ENCODE assay signal across 21 cellular contexts in the genomic region with DNA sequence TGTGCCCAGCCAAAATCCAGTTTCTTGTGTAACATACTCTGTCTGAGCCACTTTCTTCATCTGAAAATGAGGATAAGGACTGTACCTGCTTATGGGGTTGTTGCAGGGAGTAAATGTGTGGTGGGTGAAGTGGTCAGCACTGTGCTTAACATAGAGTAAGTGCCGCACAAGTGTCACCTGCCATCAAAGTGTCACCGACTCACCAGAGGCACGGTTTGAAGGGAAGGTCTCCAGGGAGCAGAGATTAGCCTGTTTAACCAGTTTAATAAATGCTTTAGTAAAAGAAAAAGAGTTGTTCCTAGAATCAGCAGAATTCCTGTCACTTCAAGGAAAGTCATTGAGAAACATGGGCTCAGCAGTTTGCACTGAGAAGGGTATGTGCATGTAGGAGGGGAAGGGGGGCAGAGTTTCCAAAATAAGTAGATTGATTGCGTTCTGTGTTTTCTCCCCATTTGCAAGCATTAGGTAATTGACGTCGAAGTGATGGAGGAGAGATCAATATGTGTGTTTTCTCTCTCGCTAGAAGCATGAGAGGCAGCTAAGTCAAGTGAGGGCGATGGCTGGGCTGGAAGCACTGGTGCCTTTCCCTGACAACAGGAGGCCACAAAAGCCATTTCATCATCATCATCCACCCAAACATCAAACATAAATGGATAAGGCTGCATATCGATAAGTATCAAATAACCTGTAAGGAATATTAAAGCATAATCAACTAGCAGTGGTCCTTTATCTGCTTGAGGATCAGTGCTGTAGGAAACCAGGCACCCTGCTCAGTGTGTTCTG. TPM values are rescaled to one million over a fixed set of nuclear protein-coding genes. Genes with fewer than 3 reads are reported as not detected.
A peak's percentile ranks its signal among the peaks of the same experiment; 100 is the strongest.
DNase-seq lines count a peak whose midpoint lies in the region; ATAC-seq and TF ChIP-seq lines count a peak whose summit lies in the region.
"Had no signal": no experiment of that assay in that cellular context is flagged by ENCODE, and none has a peak within 500 bp of the region (broad histone marks: within the 10 kb centered on the region; RNA-seq: fewer than 3 reads in every experiment).

No MANE protein-coding gene starts in this region.

- no peak overlapping the region for H2AFZ ChIP-seq in trophoblast cell (ENCODE audit: insufficient read depth, low read length, poor library complexity)
- H2AFZ ChIP-seq: GM23338 had no signal

- no peaks in the 10 kb centered on the region for H3K27me3 Mint-ChIP-seq in Calu3 (ENCODE audit: unreplicated experiment)
- H3K27me3 Mint-ChIP-seq in CD8-positive, alpha-beta T cell (ENCODE audit: low read depth) = peaks cover 7% of the 10 kb centered on the region

- CTCF ChIA-PET in Calu3 (lab: Charles Lee) = no interaction called here
- CTCF ChIA-PET in RWPE1 (lab: Yijun Ruan, JAX) = no interaction called here
- CTCF ChIA-PET in CD8-positive, alpha-beta T cell (lab: Charles Lee) = no interaction called here

- TF ChIP-seq RAD21 in liver (IDR thresholded peaks at IDR 0.05) = no peak

- peaks cover 3% of the 10 kb centered on the region for H3K79me2 ChIP-seq in trophoblast cell (ENCODE audit: control insufficient read depth, insufficient read depth, low read length, poor library complexity)

- H3K4ac ChIP-seq in trophoblast cell (ENCODE audit: low read depth, low read length) = no peak overlapping the region

- no peak overlapping the region for H4K8ac ChIP-seq in trophoblast cell (ENCODE audit: low read depth, low read length)

- BruUV-seq in Calu3 (replicated peaks; lab: Mats Ljungman, UMichigan) = no TSS peak

- H3K9me3 Mint-ChIP-seq in Calu3 (ENCODE audit: low read depth, unreplicated experiment) = no peaks in the 10 kb centered on the region
- no peaks in the 10 kb centered on the region for H3K9me3 Mint-ChIP-seq in CD8-positive, alpha-beta T cell
- H3K9me3 Mint-ChIP-seq: GM23338 had no signal

- no peak overlapping the region for H2BK5ac ChIP-seq in trophoblast cell (ENCODE audit: low read depth, low read length, poor library complexity)

- ATAC-seq in esophagus mucosa = no peak
- no peak for ATAC-seq in CD8-positive, alpha-beta T cell
- no peak for ATAC-seq in GM18520 (IDR thresholded peaks at IDR 0.05; ENCODE audit: unreplicated experiment)
- ATAC-seq: GM12878, GM23338, K562, Panc1 had no signal

- H3K4me1 ChIP-seq in liver (ENCODE audit: control insufficient read depth in 4 of 4, insufficient read depth in 4 of 4, low read length in 3 of 4) = peaks cover 14 to 88% (median 72%) of the 10 kb centered on the region in 4 donors
- peaks cover 20 to 37% of the 10 kb centered on the region in 2 experiments for H3K4me1 ChIP-seq in trophoblast cell (ENCODE audit: control insufficient read depth in 1 of 2, insufficient read depth in 2 of 2, low read length in 2 of 2)
- H3K4me1 ChIP-seq in CD8-positive, alpha-beta T cell (ENCODE audit: insufficient read depth, low read length) = no peaks in the 10 kb centered on the region

- peak overlapping the region; percentile 25 for H3K27ac Mint-ChIP-seq in Calu3 (ENCODE audit: unreplicated experiment)
- H3K27ac Mint-ChIP-seq in CD8-positive, alpha-beta T cell = no peak overlapping the region
- H3K27ac Mint-ChIP-seq: CD4-positive, alpha-beta memory T cell; GM23338 had no signal

- TF ChIP-seq CTCF in Calu3 (IDR thresholded peaks at IDR 0.05; ENCODE audit: unreplicated experiment) (no peak), RWPE1 (conservative IDR thresholded peaks at IDR 0.05; ENCODE audit: low read depth) (no peak), liver (IDR thresholded peaks at IDR 0.05; ENCODE audit: low read depth, low read length, missing input control) (no peak)
- TF ChIP-seq CTCF in CD8-positive, alpha-beta T cell (IDR thresholded peaks at IDR 0.05) = no peak

- 49% methylated on average over 9 of the region's 9 CpGs for WGBS in liver
- no CpG with 5 or more reads among the region's 9 CpGs for WGBS in trophoblast cell (ENCODE audit: extremely low coverage, insufficient coverage, insufficient read length)

- no peak overlapping the region for H3K4me3 ChIP-seq in liver (ENCODE audit: low read depth in 1 of 3, low read length in 3 of 3)
- H3K4me3 ChIP-seq in trophoblast cell (ENCODE audit: low read depth, low read length) = no peak overlapping the region
- H3K4me3 ChIP-seq in H7 (ENCODE audit: insufficient read depth, low read depth, low read length) = no peak overlapping the region
- H3K4me3 ChIP-seq in CD8-positive, alpha-beta T cell (ENCODE audit: low read depth, low read length) = no peak overlapping the region
- H3K4me3 ChIP-seq: GM12878, GM23338, K562 had no signal

- POLR2A ChIA-PET in RWPE1 (lab: Yijun Ruan, JAX; ENCODE audit: low non-redundant PET) = no interaction called here
- POLR2A ChIA-PET in CD8-positive, alpha-beta T cell (lab: Charles Lee) = no interaction called here

- peaks cover 37% of the 10 kb centered on the region for H3K4me1 Mint-ChIP-seq in Calu3 (ENCODE audit: low read depth, unreplicated experiment)
- H3K4me1 Mint-ChIP-seq in CD8-positive, alpha-beta T cell (ENCODE audit: low read depth) = no peaks in the 10 kb centered on the region
- H3K4me1 Mint-ChIP-seq: CD4-positive, alpha-beta memory T cell; GM23338 had no signal

- no peak overlapping the region for H3K4me2 ChIP-seq in trophoblast cell (ENCODE audit: low read length)
- H3K4me2 ChIP-seq: GM23338 had no signal

- H3K27me3 ChIP-seq in liver (ENCODE audit: control insufficient read depth in 4 of 4, insufficient read depth in 4 of 4, low read length in 3 of 4) (no peaks in the 10 kb centered on the region), trophoblast cell (ENCODE audit: insufficient read depth, low read length) (no peaks in the 10 kb centered on the region), H7 (ENCODE audit: control insufficient read depth, insufficient read depth, low read length) (no peaks in the 10 kb centered on the region)
- H3K27me3 ChIP-seq in CD8-positive, alpha-beta T cell (ENCODE audit: insufficient read depth, low read length) = no peaks in the 10 kb centered on the region

- H2AK5ac ChIP-seq in trophoblast cell (ENCODE audit: low read length) = no peak overlapping the region

- H3K79me1 ChIP-seq in trophoblast cell (ENCODE audit: low read length) = peaks cover 18% of the 10 kb centered on the region

- no peak overlapping the region for H3K23ac ChIP-seq in trophoblast cell (ENCODE audit: low read length)

- no peak overlapping the region for H3K18ac ChIP-seq in trophoblast cell (ENCODE audit: low read length)

- peaks cover 5% of the 10 kb centered on the region for H3K36me3 Mint-ChIP-seq in Calu3 (ENCODE audit: insufficient read depth, unreplicated experiment)
- no peaks in the 10 kb centered on the region for H3K36me3 Mint-ChIP-seq in CD8-positive, alpha-beta T cell
- H3K36me3 Mint-ChIP-seq: CD4-positive, alpha-beta memory T cell had no signal

- intact Hi-C loops in Calu3 (cut with micrococcal nuclease; ENCODE audit: unreplicated experiment) = no loop called here
- intact Hi-C loops in CD8-positive, alpha-beta T cell (cut with DNase I, micrococcal nuclease) = no loop called here

- no peak overlapping the region for H4K91ac ChIP-seq in trophoblast cell (ENCODE audit: low read depth, low read length)

- no peak overlapping the region for H2BK120ac ChIP-seq in trophoblast cell (ENCODE audit: insufficient read depth, low read length, poor library complexity)

- no peak overlapping the region for H3K4me3 Mint-ChIP-seq in Calu3 (ENCODE audit: low read depth, unreplicated experiment)
- H3K4me3 Mint-ChIP-seq in CD8-positive, alpha-beta T cell = no peak overlapping the region
- H3K4me3 Mint-ChIP-seq: CD4-positive, alpha-beta memory T cell; GM23338 had no signal

- H2BK12ac ChIP-seq in trophoblast cell (ENCODE audit: low read length) = peak overlapping the region; percentile 68

- H3K27ac ChIP-seq in RWPE1 (peak overlapping the region; percentile 58), liver (ENCODE audit: low read depth in 1 of 2, low read length in 2 of 2) (peak overlapping the region; percentile 71 to 72), trophoblast cell (ENCODE audit: low read depth, low read length) (no peak overlapping the region)
- no peak overlapping the region for H3K27ac ChIP-seq in CD8-positive, alpha-beta T cell (ENCODE audit: low read depth, low read length)

- H3K36me3 ChIP-seq in liver (ENCODE audit: control insufficient read depth in 4 of 4, insufficient read depth in 3 of 4, low read depth in 1 of 4, low read length in 3 of 4) (no peaks in the 10 kb centered on the region), trophoblast cell (ENCODE audit: control insufficient read depth in 1 of 2, insufficient read depth in 2 of 2, low read length in 2 of 2) (no peaks in the 10 kb centered on the region), H7 (replicated peaks; ENCODE audit: control insufficient read depth, insufficient read depth, low read length) (no peaks in the 10 kb centered on the region)
- no peaks in the 10 kb centered on the region for H3K36me3 ChIP-seq in CD8-positive, alpha-beta T cell (ENCODE audit: insufficient read depth, low read length)

- H4K12ac ChIP-seq in trophoblast cell (ENCODE audit: low read depth, low read length) = no peak overlapping the region

- DNase-seq in Calu3 (no peak), RWPE1 (ENCODE audit: low spot score) (no peak), trophoblast cell (peak in 1 of 2 donors; percentile 52), H7 (no peak)
- DNase-seq in CD8-positive, alpha-beta T cell = no peak
- DNase-seq: CD4-positive, alpha-beta memory T cell; DND-41; GDM1; MV-4-11; NCI-H1417 treated with DMSO at 0.1 percent for 48 hours; NCI-H1930; NCI-H524; Right ventricle myocardium superior had no signal

- H3K9me3 ChIP-seq in liver (ENCODE audit: control insufficient read depth in 4 of 4, low read length in 3 of 4) (no peaks in the 10 kb centered on the region), trophoblast cell (ENCODE audit: insufficient read depth, low read depth, low read length) (no peaks in the 10 kb centered on the region)
- H3K9me3 ChIP-seq in CD8-positive, alpha-beta T cell (ENCODE audit: low read length) = no peaks in the 10 kb centered on the region

- H3K9ac ChIP-seq in liver (ENCODE audit: low read depth in 1 of 2, low read length in 2 of 2) (no peak overlapping the region), trophoblast cell (ENCODE audit: low read length) (no peak overlapping the region)

- no peak overlapping the region for H3K14ac ChIP-seq in trophoblast cell (ENCODE audit: low read length)

TF ChIP-seq in liver, 16 proteins besides CTCF, POLR2A, EP300 and RAD21 (continues in another document):
- no peak for TF ChIP-seq TAF1 (conservative IDR thresholded peaks at IDR 0.05)
- peak; percentile 33 for TF ChIP-seq FOXA2 (IDR thresholded peaks at IDR 0.05)
- no peak for TF ChIP-seq HNF4G (IDR thresholded peaks at IDR 0.05)
- no peak for TF ChIP-seq GABPA (IDR thresholded peaks at IDR 0.05 in 1 of 2, conservative IDR thresholded peaks at IDR 0.05 in 1 of 2)
- TF ChIP-seq RXRA (IDR thresholded peaks at IDR 0.05) = peak; percentile 42 to 81
- peak in 1 of 2 donors; percentile 48 for TF ChIP-seq HNF4A (conservative IDR thresholded peaks at IDR 0.05)

RNA-seq across cellular contexts. Expression of a gene that starts 19.1 kb away (rescaled TPM):
- 0.59 and 1.3 TPM in 2 replicates for total RNA-seq in Calu3 (2022)
- total RNA-seq in liver = 10 to 100 TPM; 14.9 to 72.0 TPM
- polyA plus RNA-seq in liver = 10 to 100 TPM; 54.4 to 62.8 TPM
- 15.7 and 19.5 TPM in 2 replicates for polyA plus RNA-seq in trophoblast cell (2013)
- 20.5 and 22.7 TPM in 2 replicates for total RNA-seq in H7 (2014; rRNA removed; shearing (Covaris generic))
- 13.6 TPM for total RNA-seq in esophagus mucosa
- not detected for total RNA-seq in CD8-positive, alpha-beta T cell
- total RNA-seq: A172; CD4-positive, alpha-beta memory T cell; GM12878 had no signal
- polyA plus RNA-seq: K562 had no signal

Comparison
In these comparisons a context has a peak if more than half of its experiments do, and no peak if none do; other contexts are left out.
1. H3K27ac ChIP-seq: peak in RWPE1 (single experiment) and liver (2 of 2); none in trophoblast cell (single experiment) and CD8-positive, alpha-beta T cell (single experiment).